In genomic region chr6:1645466-1646185, GRCh38 we compare ENCODE assay signal across 1 cellular context.
TF ChIP-seq lines count a peak whose summit lies in the region.

No MANE protein-coding gene starts in this region.

TF ChIP-seq in H1, 55 proteins besides CTCF, POLR2A, EP300 and RAD21 (continued from another document):
- TF ChIP-seq, protein P1, sequence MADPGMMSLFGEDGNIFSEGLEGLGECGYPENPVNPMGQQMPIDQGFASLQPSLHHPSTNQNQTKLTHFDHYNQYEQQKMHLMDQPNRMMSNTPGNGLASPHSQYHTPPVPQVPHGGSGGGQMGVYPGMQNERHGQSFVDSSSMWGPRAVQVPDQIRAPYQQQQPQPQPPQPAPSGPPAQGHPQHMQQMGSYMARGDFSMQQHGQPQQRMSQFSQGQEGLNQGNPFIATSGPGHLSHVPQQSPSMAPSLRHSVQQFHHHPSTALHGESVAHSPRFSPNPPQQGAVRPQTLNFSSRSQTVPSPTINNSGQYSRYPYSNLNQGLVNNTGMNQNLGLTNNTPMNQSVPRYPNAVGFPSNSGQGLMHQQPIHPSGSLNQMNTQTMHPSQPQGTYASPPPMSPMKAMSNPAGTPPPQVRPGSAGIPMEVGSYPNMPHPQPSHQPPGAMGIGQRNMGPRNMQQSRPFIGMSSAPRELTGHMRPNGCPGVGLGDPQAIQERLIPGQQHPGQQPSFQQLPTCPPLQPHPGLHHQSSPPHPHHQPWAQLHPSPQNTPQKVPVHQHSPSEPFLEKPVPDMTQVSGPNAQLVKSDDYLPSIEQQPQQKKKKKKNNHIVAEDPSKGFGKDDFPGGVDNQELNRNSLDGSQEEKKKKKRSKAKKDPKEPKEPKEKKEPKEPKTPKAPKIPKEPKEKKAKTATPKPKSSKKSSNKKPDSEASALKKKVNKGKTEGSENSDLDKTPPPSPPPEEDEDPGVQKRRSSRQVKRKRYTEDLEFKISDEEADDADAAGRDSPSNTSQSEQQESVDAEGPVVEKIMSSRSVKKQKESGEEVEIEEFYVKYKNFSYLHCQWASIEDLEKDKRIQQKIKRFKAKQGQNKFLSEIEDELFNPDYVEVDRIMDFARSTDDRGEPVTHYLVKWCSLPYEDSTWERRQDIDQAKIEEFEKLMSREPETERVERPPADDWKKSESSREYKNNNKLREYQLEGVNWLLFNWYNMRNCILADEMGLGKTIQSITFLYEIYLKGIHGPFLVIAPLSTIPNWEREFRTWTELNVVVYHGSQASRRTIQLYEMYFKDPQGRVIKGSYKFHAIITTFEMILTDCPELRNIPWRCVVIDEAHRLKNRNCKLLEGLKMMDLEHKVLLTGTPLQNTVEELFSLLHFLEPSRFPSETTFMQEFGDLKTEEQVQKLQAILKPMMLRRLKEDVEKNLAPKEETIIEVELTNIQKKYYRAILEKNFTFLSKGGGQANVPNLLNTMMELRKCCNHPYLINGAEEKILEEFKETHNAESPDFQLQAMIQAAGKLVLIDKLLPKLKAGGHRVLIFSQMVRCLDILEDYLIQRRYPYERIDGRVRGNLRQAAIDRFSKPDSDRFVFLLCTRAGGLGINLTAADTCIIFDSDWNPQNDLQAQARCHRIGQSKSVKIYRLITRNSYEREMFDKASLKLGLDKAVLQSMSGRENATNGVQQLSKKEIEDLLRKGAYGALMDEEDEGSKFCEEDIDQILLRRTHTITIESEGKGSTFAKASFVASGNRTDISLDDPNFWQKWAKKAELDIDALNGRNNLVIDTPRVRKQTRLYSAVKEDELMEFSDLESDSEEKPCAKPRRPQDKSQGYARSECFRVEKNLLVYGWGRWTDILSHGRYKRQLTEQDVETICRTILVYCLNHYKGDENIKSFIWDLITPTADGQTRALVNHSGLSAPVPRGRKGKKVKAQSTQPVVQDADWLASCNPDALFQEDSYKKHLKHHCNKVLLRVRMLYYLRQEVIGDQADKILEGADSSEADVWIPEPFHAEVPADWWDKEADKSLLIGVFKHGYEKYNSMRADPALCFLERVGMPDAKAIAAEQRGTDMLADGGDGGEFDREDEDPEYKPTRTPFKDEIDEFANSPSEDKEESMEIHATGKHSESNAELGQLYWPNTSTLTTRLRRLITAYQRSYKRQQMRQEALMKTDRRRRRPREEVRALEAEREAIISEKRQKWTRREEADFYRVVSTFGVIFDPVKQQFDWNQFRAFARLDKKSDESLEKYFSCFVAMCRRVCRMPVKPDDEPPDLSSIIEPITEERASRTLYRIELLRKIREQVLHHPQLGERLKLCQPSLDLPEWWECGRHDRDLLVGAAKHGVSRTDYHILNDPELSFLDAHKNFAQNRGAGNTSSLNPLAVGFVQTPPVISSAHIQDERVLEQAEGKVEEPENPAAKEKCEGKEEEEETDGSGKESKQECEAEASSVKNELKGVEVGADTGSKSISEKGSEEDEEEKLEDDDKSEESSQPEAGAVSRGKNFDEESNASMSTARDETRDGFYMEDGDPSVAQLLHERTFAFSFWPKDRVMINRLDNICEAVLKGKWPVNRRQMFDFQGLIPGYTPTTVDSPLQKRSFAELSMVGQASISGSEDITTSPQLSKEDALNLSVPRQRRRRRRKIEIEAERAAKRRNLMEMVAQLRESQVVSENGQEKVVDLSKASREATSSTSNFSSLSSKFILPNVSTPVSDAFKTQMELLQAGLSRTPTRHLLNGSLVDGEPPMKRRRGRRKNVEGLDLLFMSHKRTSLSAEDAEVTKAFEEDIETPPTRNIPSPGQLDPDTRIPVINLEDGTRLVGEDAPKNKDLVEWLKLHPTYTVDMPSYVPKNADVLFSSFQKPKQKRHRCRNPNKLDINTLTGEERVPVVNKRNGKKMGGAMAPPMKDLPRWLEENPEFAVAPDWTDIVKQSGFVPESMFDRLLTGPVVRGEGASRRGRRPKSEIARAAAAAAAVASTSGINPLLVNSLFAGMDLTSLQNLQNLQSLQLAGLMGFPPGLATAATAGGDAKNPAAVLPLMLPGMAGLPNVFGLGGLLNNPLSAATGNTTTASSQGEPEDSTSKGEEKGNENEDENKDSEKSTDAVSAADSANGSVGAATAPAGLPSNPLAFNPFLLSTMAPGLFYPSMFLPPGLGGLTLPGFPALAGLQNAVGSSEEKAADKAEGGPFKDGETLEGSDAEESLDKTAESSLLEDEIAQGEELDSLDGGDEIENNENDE (IDR thresholded peaks at IDR 0.05; ENCODE audit: insufficient replicate concordance, low read length): no peak
TF ChIP-seq in H1: peak in this region for 0.
